ENCODE assay signal across 1 cellular context in genomic region chr10:68721673-68721963, GRCh38.
A peak's percentile ranks its signal among the peaks of the same experiment; 100 is the strongest.
TF ChIP-seq lines count a peak whose summit lies in the region.

No MANE protein-coding gene starts in this region.

TF ChIP-seq in K562, 482 proteins besides CTCF, POLR2A, EP300 and RAD21 (continued from another document):
- no peak for TF ChIP-seq ZNF217 (CRISPR knock-in tag; IDR thresholded peaks at IDR 0.05)
- TF ChIP-seq ELF4 (CRISPR knock-in tag; IDR thresholded peaks at IDR 0.05) = no peak
- TF ChIP-seq TRIM25 (IDR thresholded peaks at IDR 0.05; ENCODE audit: borderline replicate concordance) = no peak
- no peak for TF ChIP-seq ZNF407 (IDR thresholded peaks at IDR 0.05; ENCODE audit: low read depth)
- no peak for TF ChIP-seq FIP1L1 (IDR thresholded peaks at IDR 0.05; ENCODE audit: low read depth, low read length, poor library complexity, severe bottlenecking)
- TF ChIP-seq ZFX (CRISPR knock-in tag; IDR thresholded peaks at IDR 0.05) = no peak
- TF ChIP-seq SREBF2 (CRISPR knock-in tag; IDR thresholded peaks at IDR 0.05) = no peak
- no peak for TF ChIP-seq ZC3H11A (IDR thresholded peaks at IDR 0.05; ENCODE audit: low read depth, low read length)
- TF ChIP-seq TBL1XR1 (IDR thresholded peaks at IDR 0.05; ENCODE audit: low read length in 2 of 2) = no peak
- no peak for TF ChIP-seq SNRNP70 (optimal IDR thresholded peaks at IDR 0.05; ENCODE audit: low read depth, low read length)
- no peak for TF ChIP-seq CCNT2 (IDR thresholded peaks at IDR 0.05; ENCODE audit: borderline replicate concordance, extremely low read depth, insufficient read length, low read depth, low read length)
- TF ChIP-seq FOXK2 (conservative IDR thresholded peaks at IDR 0.05 in 1 of 2, IDR thresholded peaks at IDR 0.05 in 1 of 2; ENCODE audit: low read depth in 2 of 2) = no peak
- TF ChIP-seq POLR2H (tag; IDR thresholded peaks at IDR 0.05; ENCODE audit: low read depth) = no peak
- TF ChIP-seq RFX7 (CRISPR knock-in tag; IDR thresholded peaks at IDR 0.05) = no peak
- no peak for TF ChIP-seq TAF9B (IDR thresholded peaks at IDR 0.05; ENCODE audit: partially characterized antibody)
- no peak for TF ChIP-seq KLF10 (CRISPR knock-in tag; IDR thresholded peaks at IDR 0.05)
- TF ChIP-seq ZNF655 (CRISPR knock-in tag; IDR thresholded peaks at IDR 0.05) = 0 out of 2 replicates have a peak, but pooled peaks have one; percentile 61
- TF ChIP-seq ZNF121 (CRISPR knock-in tag; conservative IDR thresholded peaks at IDR 0.05) = 0 out of 2 replicates have a peak, but pooled peaks have one; percentile 2
- 0 out of 2 replicates have a peak, but pooled peaks have one; percentile 57 for TF ChIP-seq ZBTB17 (CRISPR knock-in tag; IDR thresholded peaks at IDR 0.05)
- TF ChIP-seq SRSF9 (IDR thresholded peaks at IDR 0.05; ENCODE audit: borderline replicate concordance, low read depth, low read length) = no peak
- no peak for TF ChIP-seq U2AF2 (optimal IDR thresholded peaks at IDR 0.05; ENCODE audit: low read depth, low read length)
- no peak for TF ChIP-seq MAFK (IDR thresholded peaks at IDR 0.05; ENCODE audit: low read length)
- 0 out of 2 replicates have a peak, but pooled peaks have one; percentile 57 for TF ChIP-seq NR2C2 (CRISPR knock-in tag; IDR thresholded peaks at IDR 0.05)
- no peak for TF ChIP-seq NR2C2 (tag; IDR thresholded peaks at IDR 0.05)
- no peak for TF ChIP-seq GMEB1 (CRISPR knock-in tag; IDR thresholded peaks at IDR 0.05)
- no peak for TF ChIP-seq ZNF282 (CRISPR knock-in tag; IDR thresholded peaks at IDR 0.05)
- TF ChIP-seq THRB (CRISPR knock-in tag; conservative IDR thresholded peaks at IDR 0.05) = 0 out of 2 replicates have a peak, but pooled peaks have one; percentile 18
- no peak for TF ChIP-seq SMAD2 (IDR thresholded peaks at IDR 0.05; ENCODE audit: low read depth, low read length)
- TF ChIP-seq TGIF2 (CRISPR knock-in tag; IDR thresholded peaks at IDR 0.05) = no peak
- TF ChIP-seq TSC22D4 (tag; IDR thresholded peaks at IDR 0.05) = no peak
- no peak for TF ChIP-seq SAFB2 (IDR thresholded peaks at IDR 0.05; ENCODE audit: borderline replicate concordance, low read depth, low read length, severe bottlenecking)
- TF ChIP-seq ZNF197 (CRISPR knock-in tag; IDR thresholded peaks at IDR 0.05; ENCODE audit: low read depth) = no peak
- TF ChIP-seq PHB (CRISPR knock-in tag; IDR thresholded peaks at IDR 0.05) = no peak
- no peak for TF ChIP-seq HMBOX1 (IDR thresholded peaks at IDR 0.05)
- no peak for TF ChIP-seq POLR2G (IDR thresholded peaks at IDR 0.05; ENCODE audit: low read depth, low read length)
- TF ChIP-seq ZNF146 (CRISPR knock-in tag; IDR thresholded peaks at IDR 0.05; ENCODE audit: unreplicated experiment) = no peak
- no peak for TF ChIP-seq ERF (CRISPR knock-in tag; IDR thresholded peaks at IDR 0.05)
- no peak for TF ChIP-seq KDM5B (IDR thresholded peaks at IDR 0.05; ENCODE audit: insufficient replicate concordance, low read depth, low read length)
- TF ChIP-seq FOXA3 (CRISPR knock-in tag; conservative IDR thresholded peaks at IDR 0.05 in 1 of 2, IDR thresholded peaks at IDR 0.05 in 1 of 2) = no peak
- peak; percentile 66; the same call in 1 of the 2 replicates for TF ChIP-seq LCOR (CRISPR knock-in tag; IDR thresholded peaks at IDR 0.05)
- TF ChIP-seq NFIC (IDR thresholded peaks at IDR 0.05) = no peak
- no peak for TF ChIP-seq ZNF174 (CRISPR knock-in tag; IDR thresholded peaks at IDR 0.05)
